Comparison of ENCODE assay signal across 1 cellular context in genomic region chr14:58427289-58428010, GRCh38.
TF ChIP-seq lines count a peak whose summit lies in the region.

TSS of gene KIAA0586 (plus strand) at chr14:58427719. CDS start at chr14:58428265, 546 bp downstream.
TSS of gene TIMM9 (minus strand) at chr14:58427531. CDS start at chr14:58411945, 15,586 bp downstream.

TF ChIP-seq in HepG2, 621 proteins besides CTCF, POLR2A, EP300 and RAD21 (continued from another document and continues in another):
- TF ChIP-seq ZNF362 (CRISPR knock-in tag; IDR thresholded peaks at IDR 0.05; ENCODE audit: borderline replicate concordance) (no peak), ZNF160 (CRISPR knock-in tag; IDR thresholded peaks at IDR 0.05) (no peak), ZNF674 (CRISPR knock-in tag; IDR thresholded peaks at IDR 0.05; ENCODE audit: low read depth) (0 out of 2 replicates have a peak, but pooled peaks have one; percentile 57), KLF11 (CRISPR knock-in tag; IDR thresholded peaks at IDR 0.05) (peak; percentile 41; the same call in 1 of the 2 replicates), ZNF770 (CRISPR knock-in tag; IDR thresholded peaks at IDR 0.05) (no peak), ZNF574 (CRISPR knock-in tag; IDR thresholded peaks at IDR 0.05) (0 out of 2 replicates have a peak, but pooled peaks have one; percentile 43), NCOA1 (CRISPR knock-in tag; IDR thresholded peaks at IDR 0.05) (no peak), ZNF746 (CRISPR knock-in tag; IDR thresholded peaks at IDR 0.05) (no peak), CC2D1A (CRISPR knock-in tag; IDR thresholded peaks at IDR 0.05) (no peak), ZNF879 (CRISPR knock-in tag; IDR thresholded peaks at IDR 0.05) (no peak), ZFP37 (CRISPR knock-in tag; IDR thresholded peaks at IDR 0.05; ENCODE audit: borderline replicate concordance) (no peak), ZNF652 (CRISPR knock-in tag; IDR thresholded peaks at IDR 0.05; ENCODE audit: borderline replicate concordance, low read depth) (no peak), E2F2 (CRISPR knock-in tag; IDR thresholded peaks at IDR 0.05; ENCODE audit: borderline replicate concordance) (no peak), ZSCAN22 (CRISPR knock-in tag; IDR thresholded peaks at IDR 0.05) (no peak), TIGD3 (CRISPR knock-in tag; IDR thresholded peaks at IDR 0.05; ENCODE audit: borderline replicate concordance) (no peak), HOXD1 (CRISPR knock-in tag; IDR thresholded peaks at IDR 0.05) (no peak), ZBTB20 (CRISPR knock-in tag; IDR thresholded peaks at IDR 0.05; ENCODE audit: borderline replicate concordance, low read depth) (no peak), ZNF18 (CRISPR knock-in tag; IDR thresholded peaks at IDR 0.05; ENCODE audit: insufficient replicate concordance) (no peak), ZNF136 (CRISPR knock-in tag; IDR thresholded peaks at IDR 0.05; ENCODE audit: low read depth) (no peak), ZNF644 (CRISPR knock-in tag; IDR thresholded peaks at IDR 0.05; ENCODE audit: low read depth) (no peak), ATF4 (CRISPR knock-in tag; IDR thresholded peaks at IDR 0.05) (0 out of 4 replicates have a peak, but pooled peaks of 1 of the 2 experiments have one; percentile 38), ZBTB40 (IDR thresholded peaks at IDR 0.05) (peak; percentile 49), ZBTB40 (CRISPR knock-in tag; IDR thresholded peaks at IDR 0.05) (no peak; the same call in 1 of the 2 replicates), ZNF761 (CRISPR knock-in tag; conservative IDR thresholded peaks at IDR 0.05) (no peak), SNAPC4 (CRISPR knock-in tag; IDR thresholded peaks at IDR 0.05) (no peak), SMAD9 (CRISPR knock-in tag; IDR thresholded peaks at IDR 0.05) (no peak), ZMYM4 (CRISPR knock-in tag; IDR thresholded peaks at IDR 0.05) (peak; percentile 89), SALL1 (CRISPR knock-in tag; IDR thresholded peaks at IDR 0.05) (peak; percentile 0; the same call in 1 of the 2 replicates)
